In the genomic region with DNA sequence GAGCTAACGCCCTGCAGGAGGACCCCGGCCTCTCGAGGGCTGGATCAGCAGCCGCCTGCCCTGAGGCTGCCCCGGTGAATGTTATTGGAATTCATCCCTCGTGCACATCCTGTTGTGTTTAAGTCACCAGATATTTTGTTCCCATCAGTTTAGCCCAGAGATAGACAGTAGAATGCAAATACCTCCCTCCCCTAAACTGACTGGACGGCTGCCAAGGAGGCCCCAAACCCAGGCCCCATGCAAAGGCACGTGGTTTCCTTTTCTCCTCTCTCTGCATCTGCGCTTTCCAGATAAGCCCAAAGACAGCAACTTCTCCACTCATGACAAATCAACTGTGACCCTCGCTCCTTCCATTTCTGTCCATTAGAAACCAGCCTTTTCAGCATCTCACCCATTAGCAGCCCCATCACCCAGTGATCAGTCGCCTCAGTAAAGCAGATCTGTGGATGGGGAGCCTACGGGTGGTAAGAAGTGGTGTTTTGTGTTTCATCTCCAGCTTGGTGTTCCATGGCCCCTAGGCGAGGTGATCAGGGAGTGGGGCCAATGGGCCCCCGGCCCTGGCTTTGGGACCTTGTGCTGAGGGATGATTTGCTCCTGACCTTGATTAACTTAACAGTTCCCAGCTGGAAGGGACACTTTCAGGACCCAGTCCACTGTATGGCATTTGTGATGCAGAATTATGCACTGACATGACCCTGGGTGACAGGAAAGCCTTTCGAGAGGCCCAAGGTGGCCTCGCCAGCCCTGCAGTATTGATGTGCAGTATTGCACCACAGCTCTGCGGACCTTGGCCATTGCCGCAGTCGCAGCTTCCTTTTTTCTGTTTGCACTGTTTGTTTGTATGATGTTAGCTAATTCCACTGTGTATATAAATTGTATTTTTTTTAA, we compare ENCODE assay signal across 13 cellular contexts. TPM values are rescaled to one million over a fixed set of nuclear protein-coding genes. Genes with fewer than 3 reads are reported as not detected.
A peak's percentile ranks its signal among the peaks of the same experiment; 100 is the strongest.
DNase-seq lines count a peak whose midpoint lies in the region; ATAC-seq and TF ChIP-seq lines count a peak whose summit lies in the region.
"Had no signal": no experiment of that assay in that cellular context is flagged by ENCODE, and none has a peak within 500 bp of the region (broad histone marks: within the 10 kb centered on the region; RNA-seq: fewer than 3 reads in every experiment).

No MANE protein-coding gene starts in this region.

- no peaks in the 10 kb centered on the region for H3K9me3 ChIP-seq in heart left ventricle
- H3K9me3 ChIP-seq: sigmoid colon had no signal

- ATAC-seq in heart left ventricle, result peak in 3 of 4 donors; percentile 5 to 38 (median 12)
- ATAC-seq in Right ventricle myocardium superior (ENCODE audit: poor library complexity), result no peak
- no peak for ATAC-seq in GM18858 (IDR thresholded peaks at IDR 0.05; ENCODE audit: unreplicated experiment)
- no peak for ATAC-seq in HG03097 (IDR thresholded peaks at IDR 0.05; ENCODE audit: low FRiP score, unreplicated experiment)

- H3K27me3 ChIP-seq in heart left ventricle, result no peaks in the 10 kb centered on the region
- H3K27me3 ChIP-seq: sigmoid colon had no signal

- WGBS in heart left ventricle, 4 donors, result 44 to 54% (median 50%) methylated on average over 17 to 19 of the region's 19 CpGs

- TF ChIP-seq POLR2A in heart left ventricle (IDR thresholded peaks at IDR 0.05), result no peak

- H3K4me3 ChIP-seq in heart left ventricle, result no peak overlapping the region
- H3K4me3 ChIP-seq: sigmoid colon had no signal

- DNase-seq in heart left ventricle (peak in 4 of 5 donors; percentile 49 to 63 (median 58)), Right ventricle myocardium superior (no peak), OCI-M2 (lab: John Stamatoyannopoulos, UW; ENCODE audit: unreplicated experiment) (peak; percentile 88), globus pallidus (ENCODE audit: low spot score) (peak; percentile 18), NCI-H2171 (lab: John Stamatoyannopoulos, UW) (no peak), NCI-H2029 (lab: John Stamatoyannopoulos, UW) (no peak)
- DNase-seq: cortex of kidney, sigmoid colon had no signal

- peaks cover 3 to 85% (median 73%) of the 10 kb centered on the region in 9 donors for H3K36me3 ChIP-seq in heart left ventricle

- peak overlapping the region in 8 of 12 donors; percentile 41 to 68 (median 55) for H3K27ac ChIP-seq in heart left ventricle
- H3K27ac ChIP-seq: KMS-11, RWPE1, sigmoid colon had no signal

- no peak for TF ChIP-seq CTCF in heart left ventricle (IDR thresholded peaks at IDR 0.05)

- H3K4me1 ChIP-seq in heart left ventricle, result peaks cover 0 to 37% (median 17%) of the 10 kb centered on the region in 12 donors
- H3K4me1 ChIP-seq: sigmoid colon had no signal

- intact Hi-C loops in heart left ventricle (cut with DNase I) (loop anchor here in 2 of 10 donors (1.0 to 5.0 kb wide), 2 partner anchors 28 to 190 kb away; no protein-coding TSS in a partner anchor), Right ventricle myocardium superior (cut with DNase I) (no loop called here)

RNA-seq across cellular contexts. Expression of a gene that starts 5.2 kb away (rescaled TPM):
- 1,000 to 10,000 TPM in 1 of 9 donors, 100 to 1,000 TPM in 8; 126 to 3,156 (median 279) TPM for total RNA-seq in heart left ventricle
- polyA plus RNA-seq in heart left ventricle, result 1,000 to 10,000 TPM in 1 of 2 donors, 10 to 100 TPM in 1; 59.9 to 1,418 TPM
- 25.3 TPM for total RNA-seq in Right ventricle myocardium superior
- total RNA-seq: sigmoid colon had no signal
- polyA plus RNA-seq: AG04450 had no signal

RNA-seq across cellular contexts. Expression of a gene that starts 16.3 kb away (rescaled TPM):
- 1,000 to 10,000 TPM in 1 of 9 donors, 100 to 1,000 TPM in 4, 10 to 100 TPM in 4; 14.4 to 1,297 (median 252) TPM for total RNA-seq in heart left ventricle
- 1,000 to 10,000 TPM in 1 of 2 donors, 100 to 1,000 TPM in 1; 197 to 7,924 TPM for polyA plus RNA-seq in heart left ventricle
- 5.1 TPM for total RNA-seq in Right ventricle myocardium superior
- total RNA-seq: sigmoid colon had no signal
- polyA plus RNA-seq: AG04450 had no signal

RNA-seq across cellular contexts. Expression of a gene that starts 36.4 kb away (rescaled TPM):
- total RNA-seq in heart left ventricle (10 to 100 TPM; 11.6 to 21.5 (median 17.2) TPM), Right ventricle myocardium superior (15.2 TPM)
- 10 to 100 TPM; 10.2 to 17.2 TPM for polyA plus RNA-seq in heart left ventricle

RNA-seq across cellular contexts. Expression of a gene that starts 36.6 kb away (rescaled TPM):
- 10 to 100 TPM; 26.9 to 61.2 (median 38.1) TPM for total RNA-seq in heart left ventricle
- polyA plus RNA-seq in heart left ventricle, result 10 to 100 TPM; 21.9 to 45.9 TPM
- total RNA-seq in Right ventricle myocardium superior, result 34.6 TPM

Comparison
In these comparisons a context has a peak if more than half of its experiments do, and no peak if none do; other contexts are left out.
1. ATAC-seq: peak in heart left ventricle (3 of 4); none in Right ventricle myocardium superior (single experiment), GM18858 (single experiment) and HG03097 (single experiment).
2. DNase-seq: peak in heart left ventricle (4 of 5), OCI-M2 (single experiment) and globus pallidus (single experiment); none in Right ventricle myocardium superior (single experiment), NCI-H2171 (single experiment) and NCI-H2029 (single experiment).